In genomic region chr2:164323978-164324377, GRCh38 we compare ENCODE assay signal across 33 cellular contexts.
"Had no signal": no experiment of that assay in that cellular context is flagged by ENCODE, and none has a peak within 500 bp of the region (broad histone marks: within the 10 kb centered on the region; RNA-seq: fewer than 3 reads in every experiment).

No MANE protein-coding gene starts in this region.

- DNase-seq: activated effector memory CD4-positive, alpha-beta T cell treated with anti-CD3 and anti-CD28 coated beads, Interleukin-2, amount 50 U/mL, for 16 hours; activated effector memory CD4-positive, alpha-beta T cell treated with Interleukin-2 at 50 U/mL for 16 hours; activated gamma-delta T cell; activated gamma-delta T cell treated with Interleukin-2 at 50 U/mL for 16 hours; activated naive CD4-positive, alpha-beta T cell; activated naive CD4-positive, alpha-beta T cell treated with anti-CD3 and anti-CD28 coated beads for 36 hours; activated naive CD4-positive, alpha-beta T cell treated with anti-CD3 and anti-CD28 coated beads, Interleukin-2, amount 10 ng/mL, durations not matched to agents 7 days and 5 days; activated naive CD4-positive, alpha-beta T cell treated with anti-CD3 and anti-CD28 coated beads, Interleukin-2, amount 50 U/mL, for 16 hours; activated naive CD4-positive, alpha-beta T cell treated with Interleukin-2 at 50 U/mL for 16 hours; activated naive CD8-positive, alpha-beta T cell treated with anti-CD3 and anti-CD28 coated beads for 36 hours; activated naive CD8-positive, alpha-beta T cell treated with anti-CD3 and anti-CD28 coated beads, Interleukin-2, amount 10 ng/mL, durations not matched to agents 7 days and 5 days; activated naive CD8-positive, alpha-beta T cell treated with anti-CD3 and anti-CD28 coated beads, Interleukin-2, amount 50 U/mL, for 24 hours; activated T-cell treated with anti-CD3 and anti-CD28 coated beads, Interleukin-2, amount 50 U/mL, for 24 hours; activated T-cell treated with anti-CD3 and anti-CD28 coated beads, Interleukin-2, amount 50 U/mL, for 4 hours; activated T-cell treated with anti-CD3 and anti-CD28 coated beads, Interleukin-2, amount 50 U/mL, for 48 hours; activated T-cell treated with anti-CD3 and anti-CD28 coated beads, Interleukin-2, amount 50 U/mL, for 72 hours; adrenal gland; amniotic stem cell; amygdala; anterior cingulate cortex; aorta; body of pancreas; brain microvascular endothelial cell; caudate nucleus; central memory CD4-positive, alpha-beta T cell; cerebellar nuclear complex had no signal

- ATAC-seq: activated naive CD4-positive, alpha-beta T cell treated with anti-CD3 and anti-CD28 coated beads, Interleukin-2, amount 50 U/mL, for 72 hours; activated naive CD8-positive, alpha-beta T cell treated with anti-CD3 and anti-CD28 coated beads, Interleukin-2, amount 50 U/mL, for 24 hours; activated T-cell treated with anti-CD3 and anti-CD28 coated beads, Interleukin-2, amount 50 U/mL, for 4 hours; activated T-cell treated with anti-CD3 and anti-CD28 coated beads, Interleukin-2, amount 50 U/mL, for 72 hours; activated T-helper 17 cell treated with anti-CD3 and anti-CD28 coated beads, Interleukin-2, amount 50 U/mL, for 72 hours; body of pancreas had no signal

- H3K4me3 ChIP-seq: adrenal gland, ascending aorta, body of pancreas, breast epithelium, cardiac muscle cell had no signal

- H3K4me1 ChIP-seq: adrenal gland, ascending aorta, body of pancreas, breast epithelium had no signal

- H3K27me3 ChIP-seq: adrenal gland, ascending aorta, body of pancreas, brain microvascular endothelial cell, breast epithelium, cardiac muscle cell had no signal

- H3K9me3 ChIP-seq: body of pancreas had no signal

- H3K27ac ChIP-seq: adrenal gland, ascending aorta, body of pancreas, brain microvascular endothelial cell, breast epithelium, cardiac muscle cell had no signal

- FAIRE-seq: astrocyte, bronchial epithelial cell had no signal

- H3K36me3 ChIP-seq: adrenal gland, ascending aorta, brain microvascular endothelial cell, breast epithelium, cardiac muscle cell had no signal
